Comparison of ENCODE assay signal across 1 cellular context in genomic region chrX:25014366-25014838, GRCh38.
TF ChIP-seq lines count a peak whose summit lies in the region.

No MANE protein-coding gene starts in this region.

TF ChIP-seq in A549, 52 proteins besides CTCF, POLR2A, EP300 and RAD21 (continued from another document):
- TF ChIP-seq MYC (IDR thresholded peaks at IDR 0.05; ENCODE audit: borderline replicate concordance, low read length) (no peak), ZC3H11A (IDR thresholded peaks at IDR 0.05) (no peak)
- TF ChIP-seq, protein P1, sequence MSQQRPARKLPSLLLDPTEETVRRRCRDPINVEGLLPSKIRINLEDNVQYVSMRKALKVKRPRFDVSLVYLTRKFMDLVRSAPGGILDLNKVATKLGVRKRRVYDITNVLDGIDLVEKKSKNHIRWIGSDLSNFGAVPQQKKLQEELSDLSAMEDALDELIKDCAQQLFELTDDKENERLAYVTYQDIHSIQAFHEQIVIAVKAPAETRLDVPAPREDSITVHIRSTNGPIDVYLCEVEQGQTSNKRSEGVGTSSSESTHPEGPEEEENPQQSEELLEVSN (IDR thresholded peaks at IDR 0.05; ENCODE audit: borderline replicate concordance, low read depth), result no peak
